18 cellular contexts compared by ENCODE assay signal in the genomic region with DNA sequence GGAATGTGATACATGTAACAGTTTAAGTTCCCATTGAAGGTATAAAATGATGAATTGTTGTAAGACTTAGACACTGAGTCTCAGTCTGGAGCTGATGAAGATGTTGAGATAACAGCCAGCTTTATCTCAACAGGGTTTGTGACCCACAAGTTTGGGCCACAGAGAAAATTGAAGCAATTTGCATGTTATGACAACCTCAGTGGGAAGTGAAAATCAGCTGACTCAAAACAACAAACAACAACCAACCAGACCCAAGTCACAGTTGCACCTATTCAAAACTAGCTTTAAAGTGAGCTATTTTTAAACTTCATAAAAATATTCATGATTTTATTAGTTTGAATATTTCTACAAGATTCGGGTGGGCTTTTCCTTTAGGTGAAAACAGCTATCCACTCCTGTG. TPM values are rescaled to one million over a fixed set of nuclear protein-coding genes. Genes with fewer than 3 reads are reported as not detected.
DNase-seq lines count a peak whose midpoint lies in the region; ATAC-seq and TF ChIP-seq lines count a peak whose summit lies in the region.
"Had no signal": no experiment of that assay in that cellular context is flagged by ENCODE, and none has a peak within 500 bp of the region (broad histone marks: within the 10 kb centered on the region; RNA-seq: fewer than 3 reads in every experiment).

No MANE protein-coding gene starts in this region.

- H3K27me3 Mint-ChIP-seq in T-helper 17 cell (peaks cover 65% of the 10 kb centered on the region), HFFc6 (ENCODE audit: insufficient read depth) (peaks cover 6% of the 10 kb centered on the region), endothelial cell (ENCODE audit: unreplicated experiment) (no peaks in the 10 kb centered on the region)

- H3K9me3 ChIP-seq in OCI-LY3 (ENCODE audit: insufficient read depth, low read length), result no peaks in the 10 kb centered on the region
- no peaks in the 10 kb centered on the region for H3K9me3 ChIP-seq in T-helper 17 cell (ENCODE audit: control insufficient read depth, low read length, poor library complexity, severe bottlenecking)
- H3K9me3 ChIP-seq: neutrophil, right lobe of liver had no signal

- 0 out of 2 replicates have a peak, but pooled peaks cover 5% of the 10 kb centered on the region for H3K27me3 ChIP-seq in OCI-LY3 (ENCODE audit: low read depth, low read length)
- H3K27me3 ChIP-seq: cardiac muscle cell, right lobe of liver had no signal

- no peak overlapping the region for H3K27ac Mint-ChIP-seq in T-helper 17 cell
- no peak overlapping the region for H3K27ac Mint-ChIP-seq in HFFc6
- H3K27ac Mint-ChIP-seq in endothelial cell (ENCODE audit: unreplicated experiment), result no peak overlapping the region
- H3K27ac Mint-ChIP-seq: activated B cell treated with CpG ODN at 0.5 μM for 24 hours; activated naive CD8-positive, alpha-beta T cell treated with anti-CD3 and anti-CD28 coated beads for 36 hours had no signal

- H2AFZ ChIP-seq in OCI-LY3 (ENCODE audit: low read depth, low read length), result no peak overlapping the region

- H4K20me1 ChIP-seq in OCI-LY3 (ENCODE audit: insufficient read depth, low read length), result no peaks in the 10 kb centered on the region

- peaks cover 18% of the 10 kb centered on the region for H3K4me1 ChIP-seq in OCI-LY3 (ENCODE audit: low read length)
- H3K4me1 ChIP-seq: foreskin keratinocyte, right lobe of liver had no signal

- no peak for DNase-seq in T-helper 17 cell
- no peak for DNase-seq in HFFc6
- no peak for DNase-seq in amniotic stem cell (lab: John Stamatoyannopoulos, UW)
- no peak for DNase-seq in endothelial cell (ENCODE audit: low spot score)
- DNase-seq: activated B cell treated with CpG ODN at 0.5 μM for 24 hours; activated CD8-positive, alpha-beta memory T cell treated with anti-CD3 and anti-CD28 coated beads, Interleukin-2, amount 50 U/mL, for 4 hours; activated naive CD8-positive, alpha-beta T cell treated with anti-CD3 and anti-CD28 coated beads for 36 hours; foreskin keratinocyte; mesenchymal stem cell; NCI-H226; right lobe of liver; stimulated activated naive CD4-positive, alpha-beta T cell treated with Interleukin-2 at 50 U/mL for 16 hours had no signal

- ATAC-seq in GM18858 (IDR thresholded peaks at IDR 0.05; ENCODE audit: unreplicated experiment), result peak; percentile 81
- ATAC-seq in GM21526 (IDR thresholded peaks at IDR 0.05; ENCODE audit: low FRiP score, unreplicated experiment), result peak; percentile 83
- ATAC-seq in HG03045 (IDR thresholded peaks at IDR 0.05; ENCODE audit: unreplicated experiment), result peak; percentile 76
- no peak for ATAC-seq in T-helper 17 cell
- ATAC-seq: foreskin keratinocyte, right lobe of liver had no signal

- H3K4me1 Mint-ChIP-seq in T-helper 17 cell (no peaks in the 10 kb centered on the region), HFFc6 (ENCODE audit: low read depth) (peaks cover 12% of the 10 kb centered on the region), endothelial cell (ENCODE audit: unreplicated experiment) (peaks cover 10% of the 10 kb centered on the region)
- H3K4me1 Mint-ChIP-seq: activated B cell treated with CpG ODN at 0.5 μM for 24 hours; activated naive CD8-positive, alpha-beta T cell treated with anti-CD3 and anti-CD28 coated beads for 36 hours had no signal

- no peaks in the 10 kb centered on the region for H3K36me3 ChIP-seq in OCI-LY3 (replicated peaks; ENCODE audit: low read depth, low read length)
- H3K36me3 ChIP-seq: cardiac muscle cell, neutrophil, right lobe of liver had no signal

- TF ChIP-seq CTCF in OCI-LY3 (IDR thresholded peaks at IDR 0.05; ENCODE audit: low read depth, low read length), result no peak
- no peak for TF ChIP-seq CTCF in HFFc6 (IDR thresholded peaks at IDR 0.05)
- no peak for TF ChIP-seq CTCF in endothelial cell (IDR thresholded peaks at IDR 0.05; ENCODE audit: unreplicated experiment)

- no peak overlapping the region for H3K27ac ChIP-seq in OCI-LY3 (ENCODE audit: low read length)
- H3K27ac ChIP-seq: cardiac muscle cell, foreskin keratinocyte, neutrophil, right lobe of liver had no signal

- H3K4me3 ChIP-seq in OCI-LY3 (ENCODE audit: low read length), result no peak overlapping the region
- H3K4me3 ChIP-seq: cardiac muscle cell, right lobe of liver had no signal

- H3K9me3 Mint-ChIP-seq in HFFc6 (no peaks in the 10 kb centered on the region), endothelial cell (ENCODE audit: unreplicated experiment) (no peaks in the 10 kb centered on the region)

- no peak overlapping the region for H3K9ac ChIP-seq in OCI-LY3 (ENCODE audit: low read length)

- no peaks in the 10 kb centered on the region for H3K79me2 ChIP-seq in OCI-LY3 (ENCODE audit: low read length)

- H3K4me2 ChIP-seq in OCI-LY3 (ENCODE audit: low read length), result peak overlapping the region; percentile 31

- H3K36me3 Mint-ChIP-seq in T-helper 17 cell (ENCODE audit: low read depth), result no peaks in the 10 kb centered on the region
- H3K36me3 Mint-ChIP-seq in HFFc6 (ENCODE audit: low read depth), result no peaks in the 10 kb centered on the region
- H3K36me3 Mint-ChIP-seq in endothelial cell (ENCODE audit: low read depth, unreplicated experiment), result no peaks in the 10 kb centered on the region
- H3K36me3 Mint-ChIP-seq: activated naive CD8-positive, alpha-beta T cell treated with anti-CD3 and anti-CD28 coated beads for 36 hours had no signal

- H3K4me3 Mint-ChIP-seq in T-helper 17 cell (no peak overlapping the region), HFFc6 (no peak overlapping the region), endothelial cell (ENCODE audit: unreplicated experiment) (no peak overlapping the region)
- H3K4me3 Mint-ChIP-seq: activated B cell treated with CpG ODN at 0.5 μM for 24 hours; activated naive CD8-positive, alpha-beta T cell treated with anti-CD3 and anti-CD28 coated beads for 36 hours had no signal

RNA-seq across cellular contexts. Expression of a gene that starts 8.0 kb away (rescaled TPM):
- not detected for total RNA-seq in T-helper 17 cell
- not detected for total RNA-seq in HFFc6 (2021; fragmentation: NEBNext Ultra II Directional; extraction: Animal tissue kit (Norgen Biotek cat#: 25700))
- 4.1 TPM for total RNA-seq in endothelial cell (ENCODE audit: unreplicated experiment)
- total RNA-seq: activated B cell treated with CpG ODN at 0.5 μM for 24 hours, foreskin keratinocyte, right lobe of liver had no signal

RNA-seq across cellular contexts. Expression of a gene that starts 21.1 kb away (rescaled TPM):
- total RNA-seq in T-helper 17 cell (not detected), endothelial cell (ENCODE audit: unreplicated experiment) (0.36 TPM)
- total RNA-seq in HFFc6 (2021; fragmentation: NEBNext Ultra II Directional; extraction: Animal tissue kit (Norgen Biotek cat#: 25700)), result not detected
- total RNA-seq: activated B cell treated with CpG ODN at 0.5 μM for 24 hours; activated naive CD8-positive, alpha-beta T cell treated with anti-CD3 and anti-CD28 coated beads for 36 hours had no signal
